In the genomic region with DNA sequence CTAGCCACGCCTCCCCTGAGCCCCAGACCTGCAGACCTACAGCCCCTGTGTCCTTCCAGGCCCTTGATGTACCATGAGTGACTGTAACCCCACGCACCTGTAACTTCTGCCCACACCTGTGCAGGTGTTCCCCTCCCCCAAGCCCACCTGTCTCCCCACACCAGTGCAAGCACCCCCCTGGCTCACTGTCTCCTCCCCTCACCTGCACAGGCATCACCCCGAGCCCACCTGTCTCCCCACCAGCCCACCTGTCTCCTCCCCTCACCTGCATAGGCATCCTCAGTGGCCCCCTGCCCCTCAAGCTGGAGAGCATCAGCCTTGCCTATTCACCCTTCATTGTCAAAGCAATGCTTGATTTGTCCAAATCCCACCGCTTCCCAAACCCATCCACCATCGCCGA, we compare ENCODE assay signal across 24 cellular contexts.
"Had no signal": no experiment of that assay in that cellular context is flagged by ENCODE, and none has a peak within 500 bp of the region (broad histone marks: within the 10 kb centered on the region; RNA-seq: fewer than 3 reads in every experiment).

No MANE protein-coding gene starts in this region.

- H3K9me3 Mint-ChIP-seq: activated CD4-positive, alpha-beta T cell treated with anti-CD3 and anti-CD28 coated beads, Interleukin-2, amount 10 ng/mL, durations not matched to agents 24 days and 14 days; memory B cell; natural killer cell treated with Interleukin-12 subunit alpha and Interleukin-12 subunit beta and Interleukin-15 and Interleukin-18, amount 100 ng/mL, for 72 hours; T-helper 2 cell treated with Interferon-gamma antibody and Interleukin-4, amounts not matched to agents 5 μg/mL and 100 μg/mL, for 36 hours had no signal

- H3K4me3 Mint-ChIP-seq: activated CD4-positive, alpha-beta memory T cell treated with anti-CD3 and anti-CD28 coated beads, Interleukin-2, amount 10 ng/mL, durations not matched to agents 7 days and 5 days; activated CD4-positive, alpha-beta T cell treated with anti-CD3 and anti-CD28 coated beads, Interleukin-2, amount 10 ng/mL, durations not matched to agents 24 days and 14 days; activated T-cell treated with anti-CD3 and anti-CD28 coated beads, Interleukin-2, amount 50 U/mL, for 4 hours; endodermal cell; memory B cell; natural killer cell treated with Interleukin-12 subunit alpha and Interleukin-12 subunit beta and Interleukin-15 and Interleukin-18, amount 100 ng/mL, for 72 hours; T-helper 2 cell treated with Interferon-gamma antibody and Interleukin-4, amounts not matched to agents 5 μg/mL and 100 μg/mL, for 36 hours had no signal

- H3K4me3 ChIP-seq: ascending aorta, colonic mucosa, dorsolateral prefrontal cortex, gastroesophageal sphincter, SK-N-MC, thoracic aorta, upper lobe of left lung had no signal

- H3K36me3 ChIP-seq: ascending aorta, colonic mucosa, gastroesophageal sphincter, thoracic aorta, upper lobe of left lung had no signal

- DNase-seq: activated CD4-positive, alpha-beta memory T cell treated with anti-CD3 and anti-CD28 coated beads, Interleukin-2, amount 10 ng/mL, durations not matched to agents 7 days and 5 days; activated CD4-positive, alpha-beta T cell treated with anti-CD3 and anti-CD28 coated beads, Interleukin-2, amount 10 ng/mL, durations not matched to agents 24 days and 14 days; activated naive CD4-positive, alpha-beta T cell treated with Interleukin-2 at 50 U/mL for 16 hours; activated T-cell treated with anti-CD3 and anti-CD28 coated beads, Interleukin-2, amount 50 U/mL, for 4 hours; central memory CD4-positive, alpha-beta T cell; colonic mucosa; dorsolateral prefrontal cortex; endodermal cell; left cardiac atrium; nucleus accumbens; small intestine; stimulated activated CD4-positive, alpha-beta T cell treated with anti-CD3 and anti-CD28 coated beads, Interleukin-2, amount 100 ng/mL, for 24 hours; stimulated activated CD8-positive, alpha-beta memory T cell treated with anti-CD3 and anti-CD28 coated beads, Interleukin-4, amount 100 ng/mL, for 48 hours; stimulated activated naive CD4-positive, alpha-beta T cell treated with Interleukin-2 at 50 U/mL for 16 hours had no signal

- H3K27ac Mint-ChIP-seq: activated CD4-positive, alpha-beta memory T cell treated with anti-CD3 and anti-CD28 coated beads, Interleukin-2, amount 10 ng/mL, durations not matched to agents 7 days and 5 days; activated CD4-positive, alpha-beta T cell treated with anti-CD3 and anti-CD28 coated beads, Interleukin-2, amount 10 ng/mL, durations not matched to agents 24 days and 14 days; memory B cell; T-helper 2 cell treated with Interferon-gamma antibody and Interleukin-4, amounts not matched to agents 5 μg/mL and 100 μg/mL, for 36 hours had no signal

- H3K27me3 ChIP-seq: ascending aorta had no signal

- ATAC-seq: activated CD4-positive, CD25-positive, alpha-beta regulatory T cell treated with anti-CD3 and anti-CD28 coated beads, Interleukin-2, amount 50 U/mL, for 24 hours; activated T-cell treated with anti-CD3 and anti-CD28 coated beads, Interleukin-2, amount 50 U/mL, for 4 hours; gastroesophageal sphincter; left cardiac atrium; natural killer cell treated with Interleukin-12 subunit alpha and Interleukin-12 subunit beta and Interleukin-15 and Interleukin-18, amount 100 ng/mL, for 72 hours; sciatic nerve had no signal

- H3K27me3 Mint-ChIP-seq: activated CD4-positive, alpha-beta memory T cell treated with anti-CD3 and anti-CD28 coated beads, Interleukin-2, amount 10 ng/mL, durations not matched to agents 7 days and 5 days; natural killer cell treated with Interleukin-12 subunit alpha and Interleukin-12 subunit beta and Interleukin-15 and Interleukin-18, amount 100 ng/mL, for 72 hours had no signal

- H3K36me3 Mint-ChIP-seq: natural killer cell treated with Interleukin-12 subunit alpha and Interleukin-12 subunit beta and Interleukin-15 and Interleukin-18, amount 100 ng/mL, for 72 hours had no signal
